In genomic region chr5:68305223-68305865, GRCh38 we compare ENCODE assay signal across 19 cellular contexts.
"Had no signal": no experiment of that assay in that cellular context is flagged by ENCODE, and none has a peak within 500 bp of the region (broad histone marks: within the 10 kb centered on the region; RNA-seq: fewer than 3 reads in every experiment).

No MANE protein-coding gene starts in this region.

- ATAC-seq: WTC11 had no signal

- H3K27ac Mint-ChIP-seq: activated CD4-positive, alpha-beta T cell treated with anti-CD3 and anti-CD28 coated beads for 36 hours; brain; endodermal cell; nephron progenitor cell; T-helper 2 cell treated with Interferon-gamma antibody and Interleukin-4, amounts not matched to agents 5 μg/mL and 100 μg/mL, for 36 hours; WTC11 had no signal

- DNase-seq: activated CD4-positive, alpha-beta memory T cell treated with anti-CD3 and anti-CD28 coated beads for 36 hours; activated CD4-positive, alpha-beta T cell treated with anti-CD3 and anti-CD28 coated beads for 36 hours; activated naive CD4-positive, alpha-beta T cell treated with Interleukin-2 at 50 U/mL for 16 hours; activated T-cell treated with anti-CD3 and anti-CD28 coated beads for 4 hours; dorsolateral prefrontal cortex; endodermal cell; foreskin melanocyte; glutamatergic neuron; islet precursor cell; left colon; nephron progenitor cell; spleen; stimulated activated CD4-positive, alpha-beta T cell treated with anti-CD3 and anti-CD28 coated beads, Interleukin-4, amount 100 ng/mL, for 4 hours; stimulated activated naive CD4-positive, alpha-beta T cell treated with Interleukin-2 at 50 U/mL for 16 hours; upper lobe of left lung had no signal

- H3K9me3 Mint-ChIP-seq: activated CD4-positive, alpha-beta memory T cell treated with anti-CD3 and anti-CD28 coated beads for 36 hours; activated T-helper 17 cell treated with anti-CD3 and anti-CD28 coated beads, Interleukin-2, amount 50 U/mL, for 72 hours; endodermal cell; nephron progenitor cell; T-helper 2 cell treated with Interferon-gamma antibody and Interleukin-4, amounts not matched to agents 5 μg/mL and 100 μg/mL, for 36 hours; WTC11 had no signal

- H3K4me1 Mint-ChIP-seq: brain had no signal

- H3K27me3 Mint-ChIP-seq: activated CD4-positive, alpha-beta memory T cell treated with anti-CD3 and anti-CD28 coated beads for 36 hours; activated CD4-positive, alpha-beta T cell treated with anti-CD3 and anti-CD28 coated beads for 36 hours; activated T-helper 17 cell treated with anti-CD3 and anti-CD28 coated beads, Interleukin-2, amount 50 U/mL, for 72 hours; brain had no signal

- H3K36me3 Mint-ChIP-seq: WTC11 had no signal

- H3K4me3 Mint-ChIP-seq: activated CD4-positive, alpha-beta memory T cell treated with anti-CD3 and anti-CD28 coated beads for 36 hours; activated CD4-positive, alpha-beta T cell treated with anti-CD3 and anti-CD28 coated beads for 36 hours; activated T-helper 17 cell treated with anti-CD3 and anti-CD28 coated beads, Interleukin-2, amount 50 U/mL, for 72 hours; brain; endodermal cell; nephron progenitor cell; T-helper 2 cell treated with Interferon-gamma antibody and Interleukin-4, amounts not matched to agents 5 μg/mL and 100 μg/mL, for 36 hours; WTC11 had no signal
